Comparison of ENCODE assay signal across 8 cellular contexts in genomic region chr19:1592023-1592754, GRCh38. TPM values are rescaled to one million over a fixed set of nuclear protein-coding genes. Genes with fewer than 3 reads are reported as not detected.
DNase-seq lines count a peak whose midpoint lies in the region; ATAC-seq and TF ChIP-seq lines count a peak whose summit lies in the region.

No MANE protein-coding gene starts in this region.

- H3K9me3 ChIP-seq in HAP-1 (no peaks in the 10 kb centered on the region), MM.1S (replicated peaks; ENCODE audit: insufficient read depth, low read length) (no peaks in the 10 kb centered on the region), tibial nerve (no peaks in the 10 kb centered on the region)

- TF ChIP-seq CTCF in GM06990 (IDR thresholded peaks at IDR 0.05; ENCODE audit: insufficient read depth, low read length, poor library complexity, severe bottlenecking) (no peak), MM.1S (IDR thresholded peaks at IDR 0.05; ENCODE audit: low read length) (no peak), tibial nerve (IDR thresholded peaks at IDR 0.05) (peak in 2 of 5 experiments; percentile 8 to 42)

- H3K9me3 Mint-ChIP-seq in activated naive CD8-positive, alpha-beta T cell treated with anti-CD3 and anti-CD28 coated beads, Interleukin-2, amount 50 U/mL, for 24 hours: no peaks in the 10 kb centered on the region

- peak overlapping the region; percentile 47; the same call in 1 of the 2 replicates for H2AFZ ChIP-seq in MM.1S (ENCODE audit: low read length)

- TF ChIP-seq POLR2A in tibial nerve (IDR thresholded peaks at IDR 0.05): peak; percentile 67 to 82

- no peaks in the 10 kb centered on the region for H3K9me2 ChIP-seq in MM.1S (replicated peaks; ENCODE audit: insufficient read depth, low read length)

- peaks cover 3% of the 10 kb centered on the region for H3K36me3 ChIP-seq in GM06990 (ENCODE audit: control insufficient read depth, insufficient read depth, low read length)
- H3K36me3 ChIP-seq in HAP-1 (replicated peaks): peaks cover 14% of the 10 kb centered on the region
- peaks cover 2% of the 10 kb centered on the region; the same call in 1 of the 2 replicates for H3K36me3 ChIP-seq in MM.1S (replicated peaks; ENCODE audit: insufficient read depth, low read length)
- H3K36me3 ChIP-seq in tibial nerve: peaks cover 0 to 30% (median under 1%) of the 10 kb centered on the region in 3 donors

- H3K9ac ChIP-seq in MM.1S (ENCODE audit: low read length): peak overlapping the region; percentile 100

- peak overlapping the region; percentile 89 for H3K27ac ChIP-seq in MM.1S (ENCODE audit: low read length)
- peak overlapping the region; percentile 87 to 98 (median 92) for H3K27ac ChIP-seq in tibial nerve

- H3K27ac Mint-ChIP-seq in activated naive CD8-positive, alpha-beta T cell treated with anti-CD3 and anti-CD28 coated beads, Interleukin-2, amount 50 U/mL, for 24 hours: peak overlapping the region; percentile 95

- ATAC-seq in SK-N-SH treated with all-trans-retinoic acid at 6 μM for 48 hours: peak; percentile 70
- ATAC-seq in activated naive CD8-positive, alpha-beta T cell treated with anti-CD3 and anti-CD28 coated beads, Interleukin-2, amount 50 U/mL, for 24 hours: peak; percentile 87

- TF ChIP-seq EP300 in tibial nerve (IDR thresholded peaks at IDR 0.05): peak in 1 of 2 donors; percentile 58

- H3K79me2 ChIP-seq in MM.1S (ENCODE audit: low read length): peaks cover 49% of the 10 kb centered on the region

- H3K4me3 ChIP-seq in GM06990 (replicated peaks; ENCODE audit: low read depth, low read length) (peak overlapping the region; percentile 98), HAP-1 (peak overlapping the region; percentile 100), MM.1S (ENCODE audit: low read length) (peak overlapping the region; percentile 82), tibial nerve (peak overlapping the region; percentile 81 to 95 (median 88))

- H3K27me3 Mint-ChIP-seq in activated naive CD8-positive, alpha-beta T cell treated with anti-CD3 and anti-CD28 coated beads, Interleukin-2, amount 50 U/mL, for 24 hours: no peaks in the 10 kb centered on the region

- 0 to 2% methylated on average over 2 to 37 of the region's 94 CpGs for WGBS in tibial nerve, 2 donors

- no peaks in the 10 kb centered on the region for H4K20me1 ChIP-seq in MM.1S (ENCODE audit: insufficient read depth, low read length)

- H3K4me3 Mint-ChIP-seq in activated naive CD8-positive, alpha-beta T cell treated with anti-CD3 and anti-CD28 coated beads, Interleukin-2, amount 50 U/mL, for 24 hours: peak overlapping the region; percentile 88

- H3F3A ChIP-seq in MM.1S (ENCODE audit: insufficient read depth, low read length): peaks cover 18% of the 10 kb centered on the region; the same call in 1 of the 2 replicates

- H3K36me3 Mint-ChIP-seq in activated naive CD8-positive, alpha-beta T cell treated with anti-CD3 and anti-CD28 coated beads, Interleukin-2, amount 50 U/mL, for 24 hours (ENCODE audit: low read depth): peaks cover 24% of the 10 kb centered on the region

- intact Hi-C loops in cardiac septum (cut with DNase I): loop anchor here (1.0 kb wide), 1 partner anchor 13 kb away; the partner anchor contains the start of gene UQCR11

- peak; percentile 94 for DNase-seq in GM06990 (ENCODE audit: extremely low read depth, insufficient read length)
- DNase-seq in HAP-1 (ENCODE audit: low spot score in 2 of 2): peak; percentile 80 to 87
- DNase-seq in MM.1S: peak; percentile 97
- DNase-seq in activated naive CD8-positive, alpha-beta T cell treated with anti-CD3 and anti-CD28 coated beads, Interleukin-2, amount 50 U/mL, for 24 hours: peak; percentile 87
- peak; percentile 90 for DNase-seq in cardiac septum (ENCODE audit: low spot score)
- peak; percentile 71 for DNase-seq in pons (ENCODE audit: low spot score)
- DNase-seq in tibial nerve (ENCODE audit: low spot score in 2 of 2): peak; percentile 57 to 76

- in situ Hi-C loops in HAP-1 (cut with MboI; ENCODE audit: low sequenced_read_pairs): no loop called here

- H3K4me1 ChIP-seq in HAP-1 (peaks cover 7% of the 10 kb centered on the region; the same call in 1 of the 2 replicates), MM.1S (ENCODE audit: low read length) (peaks cover 5% of the 10 kb centered on the region; the same call in 1 of the 2 replicates), tibial nerve (peaks cover 0 to 36% (median 18%) of the 10 kb centered on the region in 4 donors)

- H3K27me3 ChIP-seq in GM06990 (replicated peaks; ENCODE audit: control insufficient read depth, insufficient read depth, low read length) (no peaks in the 10 kb centered on the region), HAP-1 (ENCODE audit: low read depth) (no peaks in the 10 kb centered on the region), MM.1S (replicated peaks; ENCODE audit: insufficient read depth, low read length) (no peaks in the 10 kb centered on the region), tibial nerve (no peaks in the 10 kb centered on the region)

- peak overlapping the region; percentile 87 for H3K4me2 ChIP-seq in MM.1S (ENCODE audit: low read depth, low read length)

- H3K4me1 Mint-ChIP-seq in activated naive CD8-positive, alpha-beta T cell treated with anti-CD3 and anti-CD28 coated beads, Interleukin-2, amount 50 U/mL, for 24 hours: peaks cover 24% of the 10 kb centered on the region

TF ChIP-seq in SK-N-SH treated with all-trans-retinoic acid at 6 μM for 48 hours, 23 proteins besides CTCF, POLR2A, EP300 and RAD21:
- TF ChIP-seq ESRRG (CRISPR knock-in tag; IDR thresholded peaks at IDR 0.05): no peak
- TF ChIP-seq, protein P1, sequence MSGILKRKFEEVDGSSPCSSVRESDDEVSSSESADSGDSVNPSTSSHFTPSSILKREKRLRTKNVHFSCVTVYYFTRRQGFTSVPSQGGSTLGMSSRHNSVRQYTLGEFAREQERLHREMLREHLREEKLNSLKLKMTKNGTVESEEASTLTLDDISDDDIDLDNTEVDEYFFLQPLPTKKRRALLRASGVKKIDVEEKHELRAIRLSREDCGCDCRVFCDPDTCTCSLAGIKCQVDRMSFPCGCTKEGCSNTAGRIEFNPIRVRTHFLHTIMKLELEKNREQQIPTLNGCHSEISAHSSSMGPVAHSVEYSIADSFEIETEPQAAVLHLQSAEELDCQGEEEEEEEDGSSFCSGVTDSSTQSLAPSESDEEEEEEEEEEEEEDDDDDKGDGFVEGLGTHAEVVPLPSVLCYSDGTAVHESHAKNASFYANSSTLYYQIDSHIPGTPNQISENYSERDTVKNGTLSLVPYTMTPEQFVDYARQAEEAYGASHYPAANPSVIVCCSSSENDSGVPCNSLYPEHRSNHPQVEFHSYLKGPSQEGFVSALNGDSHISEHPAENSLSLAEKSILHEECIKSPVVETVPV (CRISPR knock-in tag; IDR thresholded peaks at IDR 0.05): peak; percentile 31; the same call in 1 of the 2 replicates
- TF ChIP-seq GLIS3 (CRISPR knock-in tag; IDR thresholded peaks at IDR 0.05): peak; percentile 84; the same call in 1 of the 2 replicates
- TF ChIP-seq, protein P2, sequence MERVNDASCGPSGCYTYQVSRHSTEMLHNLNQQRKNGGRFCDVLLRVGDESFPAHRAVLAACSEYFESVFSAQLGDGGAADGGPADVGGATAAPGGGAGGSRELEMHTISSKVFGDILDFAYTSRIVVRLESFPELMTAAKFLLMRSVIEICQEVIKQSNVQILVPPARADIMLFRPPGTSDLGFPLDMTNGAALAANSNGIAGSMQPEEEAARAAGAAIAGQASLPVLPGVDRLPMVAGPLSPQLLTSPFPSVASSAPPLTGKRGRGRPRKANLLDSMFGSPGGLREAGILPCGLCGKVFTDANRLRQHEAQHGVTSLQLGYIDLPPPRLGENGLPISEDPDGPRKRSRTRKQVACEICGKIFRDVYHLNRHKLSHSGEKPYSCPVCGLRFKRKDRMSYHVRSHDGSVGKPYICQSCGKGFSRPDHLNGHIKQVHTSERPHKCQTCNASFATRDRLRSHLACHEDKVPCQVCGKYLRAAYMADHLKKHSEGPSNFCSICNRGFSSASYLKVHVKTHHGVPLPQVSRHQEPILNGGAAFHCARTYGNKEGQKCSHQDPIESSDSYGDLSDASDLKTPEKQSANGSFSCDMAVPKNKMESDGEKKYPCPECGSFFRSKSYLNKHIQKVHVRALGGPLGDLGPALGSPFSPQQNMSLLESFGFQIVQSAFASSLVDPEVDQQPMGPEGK (CRISPR knock-in tag; IDR thresholded peaks at IDR 0.05; ENCODE audit: borderline replicate concordance): no peak
TF ChIP-seq in SK-N-SH treated with all-trans-retinoic acid at 6 μM for 48 hours: peak in this region for 2.

RNA-seq across cellular contexts. Expression of gene MBD3, which starts 0.5 kb away (rescaled TPM):
- total RNA-seq in cardiac septum (61.8 TPM), tibial nerve (100 to 1,000 TPM in 1 of 4 donors, 10 to 100 TPM in 3; 62.9 to 144 (median 91.4) TPM)

RNA-seq across cellular contexts. Expression of gene UQCR11, which starts 13.1 kb away (rescaled TPM):
- 697 TPM for total RNA-seq in cardiac septum
- total RNA-seq in tibial nerve: 10 to 100 TPM; 58.8 to 95.7 (median 66.0) TPM

RNA-seq across cellular contexts. Expression of gene MEX3D, which starts 24.1 kb away (rescaled TPM):
- total RNA-seq in cardiac septum: 8.3 TPM
- 10 to 100 TPM; 19.4 to 32.7 (median 27.4) TPM for total RNA-seq in tibial nerve

Comparison
In these comparisons a context has a peak if more than half of its experiments do, and no peak if none do; other contexts are left out.
1. Peak in every context shown above with its lines: DNase-seq, ATAC-seq, H3K4me3 ChIP-seq and H3K27ac ChIP-seq.